ENCODE assay signal across 11 cellular contexts in the genomic region with DNA sequence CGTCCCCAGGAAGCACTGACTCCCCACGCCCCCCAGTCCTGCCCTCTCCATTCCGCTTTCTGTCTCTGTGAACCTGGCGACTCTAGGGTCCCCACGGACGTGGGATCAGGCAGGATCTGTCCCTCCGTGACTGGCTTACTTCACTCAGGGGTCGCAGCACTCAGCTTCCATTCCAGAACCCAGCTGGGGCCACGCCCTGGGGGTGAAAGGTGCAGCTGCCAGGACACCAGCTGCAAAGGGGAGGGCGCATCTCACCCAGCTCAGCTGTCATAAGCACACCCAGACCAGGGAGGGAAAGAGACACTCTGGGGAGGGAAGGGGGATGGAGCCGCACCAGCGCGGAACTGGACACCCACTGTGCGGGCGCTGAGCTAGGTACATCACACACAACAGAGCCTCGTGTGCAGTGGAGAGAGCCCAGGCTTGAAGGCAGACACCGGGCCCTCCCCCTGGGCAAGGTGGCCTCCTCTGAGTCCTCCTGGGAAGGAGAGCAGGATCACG. TPM values are rescaled to one million over a fixed set of nuclear protein-coding genes. Genes with fewer than 3 reads are reported as not detected.
A peak's percentile ranks its signal among the peaks of the same experiment; 100 is the strongest.
DNase-seq lines count a peak whose midpoint lies in the region; ATAC-seq and TF ChIP-seq lines count a peak whose summit lies in the region.
"Had no signal": no experiment of that assay in that cellular context is flagged by ENCODE, and none has a peak within 500 bp of the region (broad histone marks: within the 10 kb centered on the region; RNA-seq: fewer than 3 reads in every experiment).

No MANE protein-coding gene starts in this region.

- peaks cover 39% of the 10 kb centered on the region for H3K36me3 ChIP-seq in DND-41 (ENCODE audit: insufficient read depth, low read length)

- no peak overlapping the region for H3K27ac ChIP-seq in DND-41 (ENCODE audit: low read length)
- H3K27ac ChIP-seq: PC-9 had no signal

- TF ChIP-seq CTCF in DND-41 (IDR thresholded peaks at IDR 0.05; ENCODE audit: borderline replicate concordance, extremely low read depth, low read length, poor library complexity, severe bottlenecking) = no peak

- H3K4me1 ChIP-seq in DND-41 (ENCODE audit: insufficient read depth, low read length) = no peaks in the 10 kb centered on the region

- no peaks in the 10 kb centered on the region for H3K9me3 ChIP-seq in DND-41 (ENCODE audit: insufficient read depth, low read length, severe bottlenecking)

- no peaks in the 10 kb centered on the region for H3K9me3 Mint-ChIP-seq in dendritic cell treated with granulocyte-macrophage colony-stimulating factor and Interleukin-4, amounts not matched to agents 40 ng/mL and 50 ng/mL, for 4 days
- no peaks in the 10 kb centered on the region for H3K9me3 Mint-ChIP-seq in immature natural killer cell

- peak; percentile 24; the same call in 1 of the 3 replicates for ATAC-seq in DND-41 (ENCODE audit: insufficient read depth, low read depth)

- no peak overlapping the region for H3K4me3 ChIP-seq in DND-41 (ENCODE audit: low read depth in 1 of 2, low read length in 2 of 2)
- H3K4me3 ChIP-seq: PC-9 had no signal

- H3K4me3 Mint-ChIP-seq in dendritic cell treated with granulocyte-macrophage colony-stimulating factor and Interleukin-4, amounts not matched to agents 40 ng/mL and 50 ng/mL, for 4 days = no peak overlapping the region
- H3K4me3 Mint-ChIP-seq in immature natural killer cell = peak overlapping the region in 1 of 5 donors; percentile 93

- DNase-seq in DND-41 (no peak), NCI-H1092 (lab: John Stamatoyannopoulos, UW) (peak; percentile 34), retina (peak; percentile 56), immature natural killer cell (no peak), amniotic stem cell (lab: John Stamatoyannopoulos, UW) (no peak)
- DNase-seq in stimulated activated naive CD4-positive, alpha-beta T cell treated with Interleukin-2 at 50 U/mL for 16 hours (lab: John Stamatoyannopoulos, UW) = no peak
- DNase-seq: activated CD8-positive, alpha-beta memory T cell treated with anti-CD3 and anti-CD28 coated beads for 24 hours; activated naive CD4-positive, alpha-beta T cell treated with Interleukin-2 at 50 U/mL for 16 hours; mesendoderm; PC-9 had no signal

- H4K20me1 ChIP-seq in DND-41 (ENCODE audit: insufficient read depth, low read length) = no peaks in the 10 kb centered on the region

- no peak overlapping the region for H2AFZ ChIP-seq in DND-41 (ENCODE audit: low read depth, low read length)
- H2AFZ ChIP-seq: PC-9 had no signal

- no peak overlapping the region for H3K4me2 ChIP-seq in DND-41 (ENCODE audit: insufficient read depth, low read length)
- H3K4me2 ChIP-seq: PC-9 had no signal

- H3K27me3 Mint-ChIP-seq in dendritic cell treated with granulocyte-macrophage colony-stimulating factor and Interleukin-4, amounts not matched to agents 40 ng/mL and 50 ng/mL, for 4 days = peaks cover 3% of the 10 kb centered on the region
- H3K27me3 Mint-ChIP-seq in immature natural killer cell (ENCODE audit: low read depth in 3 of 3) = peaks cover 0 to 16% (median 5%) of the 10 kb centered on the region in 3 donors

- intact Hi-C loops in dendritic cell treated with granulocyte-macrophage colony-stimulating factor and Interleukin-4, amounts not matched to agents 40 ng/mL and 50 ng/mL, for 4 days (cut with micrococcal nuclease) = no loop called here

- H3K79me2 ChIP-seq in DND-41 (ENCODE audit: insufficient read depth, low read length) = no peaks in the 10 kb centered on the region

- no peaks in the 10 kb centered on the region for H3K27me3 ChIP-seq in DND-41 (ENCODE audit: insufficient read depth, low read length, poor library complexity)

- peak overlapping the region; percentile 33 for H3K27ac Mint-ChIP-seq in dendritic cell treated with granulocyte-macrophage colony-stimulating factor and Interleukin-4, amounts not matched to agents 40 ng/mL and 50 ng/mL, for 4 days
- H3K27ac Mint-ChIP-seq in immature natural killer cell = no peak overlapping the region

- H3K9ac ChIP-seq in DND-41 (ENCODE audit: low read depth, low read length) = no peak overlapping the region

- peaks cover 75% of the 10 kb centered on the region for H3K36me3 Mint-ChIP-seq in dendritic cell treated with granulocyte-macrophage colony-stimulating factor and Interleukin-4, amounts not matched to agents 40 ng/mL and 50 ng/mL, for 4 days (ENCODE audit: low read depth)
- H3K36me3 Mint-ChIP-seq in immature natural killer cell = peaks cover 7 to 12% (median 9%) of the 10 kb centered on the region in 3 donors

- H3K4me1 Mint-ChIP-seq in dendritic cell treated with granulocyte-macrophage colony-stimulating factor and Interleukin-4, amounts not matched to agents 40 ng/mL and 50 ng/mL, for 4 days (ENCODE audit: low read depth) = peaks cover 37% of the 10 kb centered on the region
- peaks cover 17 to 18% of the 10 kb centered on the region in 2 donors for H3K4me1 Mint-ChIP-seq in immature natural killer cell

RNA-seq across cellular contexts. Expression of gene HEXD, which starts 18.5 kb away (rescaled TPM):
- polyA plus RNA-seq in immature natural killer cell = 10 to 100 TPM; 12.7 to 18.8 (median 15.2) TPM

RNA-seq across cellular contexts. Expression of gene OGFOD3, which starts 18.7 kb away (rescaled TPM):
- polyA plus RNA-seq in immature natural killer cell = 10 to 100 TPM; 29.3 to 43.5 (median 39.8) TPM

RNA-seq across cellular contexts. Expression of gene UTS2R, which starts 28.1 kb away (rescaled TPM):
- polyA plus RNA-seq in immature natural killer cell = not detected

RNA-seq across cellular contexts. Expression of gene TEX19, which starts 40.6 kb away (rescaled TPM):
- not detected for polyA plus RNA-seq in immature natural killer cell

RNA-seq across cellular contexts. Expression of gene CYBC1, which starts 50.9 kb away (rescaled TPM):
- polyA plus RNA-seq in immature natural killer cell = 100 to 1,000 TPM; 182 to 246 (median 243) TPM

Comparison
In these comparisons a context has a peak if more than half of its experiments do, and no peak if none do; other contexts are left out.
1. DNase-seq: peak in NCI-H1092 (single experiment) and retina (single experiment); none in DND-41 (single experiment), immature natural killer cell (0 of 3), stimulated activated naive CD4-positive, alpha-beta T cell treated with Interleukin-2 at 50 U/mL for 16 hours (single experiment) and amniotic stem cell (single experiment).